In the genomic region with DNA sequence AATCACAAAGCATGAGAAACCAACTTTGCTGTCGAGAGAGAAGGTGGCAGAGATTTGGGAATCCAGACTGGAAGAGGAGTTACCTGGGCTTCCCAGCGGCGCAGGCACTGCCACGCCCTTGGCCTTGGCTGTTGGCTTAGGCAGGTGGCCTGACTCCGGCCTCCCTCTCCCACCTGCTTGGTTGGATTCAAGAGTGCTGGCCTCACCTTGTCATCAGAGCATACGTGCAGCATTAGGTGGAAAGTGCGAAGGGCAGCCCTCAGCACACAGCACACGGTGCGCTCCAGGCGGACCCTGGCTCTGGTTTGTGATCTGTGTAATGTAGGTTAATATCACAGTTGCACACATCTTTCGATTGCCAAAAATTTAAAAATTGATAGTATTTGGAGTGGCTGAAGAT, we compare ENCODE assay signal across 17 cellular contexts.
"Had no signal": no experiment of that assay in that cellular context is flagged by ENCODE, and none has a peak within 500 bp of the region (broad histone marks: within the 10 kb centered on the region; RNA-seq: fewer than 3 reads in every experiment).

No MANE protein-coding gene starts in this region.

- H3K36me3 Mint-ChIP-seq: natural killer cell treated with Interleukin-12 subunit alpha and Interleukin-12 subunit beta and Interleukin-15 and Interleukin-18, amount 100 ng/mL, for 72 hours had no signal

- H3K4me3 Mint-ChIP-seq: natural killer cell treated with Interleukin-12 subunit alpha and Interleukin-12 subunit beta and Interleukin-15 and Interleukin-18, amount 100 ng/mL, for 72 hours; stimulated activated naive B cell treated with anti-CD40 and anti-IgM and Interleukin-4, amounts not matched to agents 10 μg/mL and 1 μg/mL and 100 μg/mL, for 72 hours had no signal

- H3K4me1 Mint-ChIP-seq: stimulated activated naive B cell treated with anti-CD40 and anti-IgM and Interleukin-4, amounts not matched to agents 10 μg/mL and 1 μg/mL and 100 μg/mL, for 72 hours had no signal

- H3K27ac Mint-ChIP-seq: stimulated activated naive B cell treated with anti-CD40 and anti-IgM and Interleukin-4, amounts not matched to agents 10 μg/mL and 1 μg/mL and 100 μg/mL, for 72 hours had no signal

- DNase-seq: colonic mucosa; dermis blood vessel endothelial cell; erythroblast; foreskin keratinocyte; head of caudate nucleus; left lung; psoas muscle; retina; spleen; stimulated activated CD4-positive, alpha-beta T cell treated with anti-CD3 and anti-CD28 coated beads, Interleukin-15, amount 100 ng/mL, for 24 hours; stimulated activated CD4-positive, alpha-beta T cell treated with anti-CD3 and anti-CD28 coated beads, Interleukin-1b, Interleukin-23, amount 100 ng/mL, for 48 hours; stimulated activated CD4-positive, alpha-beta T cell treated with anti-CD3 and anti-CD28 coated beads, Interleukin-4, amount 100 ng/mL, for 24 hours; stimulated activated naive B cell treated with anti-CD40 and anti-IgM and Interleukin-4, amounts not matched to agents 10 μg/mL and 1 μg/mL and 100 μg/mL, for 72 hours; stomach; substantia nigra; transverse colon had no signal

- H3K9me3 Mint-ChIP-seq: natural killer cell treated with Interleukin-12 subunit alpha and Interleukin-12 subunit beta and Interleukin-15 and Interleukin-18, amount 100 ng/mL, for 72 hours; stimulated activated naive B cell treated with anti-CD40 and anti-IgM and Interleukin-4, amounts not matched to agents 10 μg/mL and 1 μg/mL and 100 μg/mL, for 72 hours had no signal

- H3K27me3 Mint-ChIP-seq: natural killer cell treated with Interleukin-12 subunit alpha and Interleukin-12 subunit beta and Interleukin-15 and Interleukin-18, amount 100 ng/mL, for 72 hours; stimulated activated naive B cell treated with anti-CD40 and anti-IgM and Interleukin-4, amounts not matched to agents 10 μg/mL and 1 μg/mL and 100 μg/mL, for 72 hours had no signal
